12 cellular contexts compared by ENCODE assay signal in genomic region chr11:114081641-114082414, GRCh38. TPM values are rescaled to one million over a fixed set of nuclear protein-coding genes. Genes with fewer than 3 reads are reported as not detected.
DNase-seq lines count a peak whose midpoint lies in the region; ATAC-seq and TF ChIP-seq lines count a peak whose summit lies in the region.
"Had no signal": no experiment of that assay in that cellular context is flagged by ENCODE, and none has a peak within 500 bp of the region (broad histone marks: within the 10 kb centered on the region; RNA-seq: fewer than 3 reads in every experiment).

No MANE protein-coding gene starts in this region.

- ATAC-seq in activated CD4-positive, alpha-beta T cell treated with anti-CD3 and anti-CD28 coated beads for 36 hours: no peak
- ATAC-seq in GM21717 (IDR thresholded peaks at IDR 0.05; ENCODE audit: unreplicated experiment): no peak
- ATAC-seq in GM18498 (IDR thresholded peaks at IDR 0.05; ENCODE audit: unreplicated experiment): no peak

- peaks cover 32 to 98% (median 70%) of the 10 kb centered on the region in 4 donors for H3K36me3 ChIP-seq in esophagus muscularis mucosa
- H3K36me3 ChIP-seq in transverse colon: peaks cover 0 to 4% (median 0%) of the 10 kb centered on the region in 4 donors
- H3K36me3 ChIP-seq: colonic mucosa had no signal

- H3K4me3 ChIP-seq in esophagus muscularis mucosa (peak overlapping the region in 2 of 4 donors; percentile 27 to 41), transverse colon (no peak overlapping the region)
- H3K4me3 ChIP-seq: colonic mucosa had no signal

- CTCF ChIA-PET in activated CD4-positive, alpha-beta T cell treated with anti-CD3 and anti-CD28 coated beads, Interleukin-2, amount 10 ng/mL, durations not matched to agents 7 days and 5 days (lab: Charles Lee): interaction anchor here (1.1 to 2.6 kb wide), 2 partner anchors 21 to 181 kb away, joined by 5 to 7 read pairs; no protein-coding TSS in a partner anchor
- CTCF ChIA-PET in activated CD4-positive, alpha-beta T cell treated with anti-CD3 and anti-CD28 coated beads for 36 hours (lab: Charles Lee): interaction anchor here (0.5 to 1.9 kb wide), 3 partner anchors 26 to 179 kb away, joined by 3 to 5 read pairs (median 3); no protein-coding TSS in a partner anchor

- peaks cover 46% of the 10 kb centered on the region for H3K4me1 Mint-ChIP-seq in activated CD4-positive, alpha-beta T cell treated with anti-CD3 and anti-CD28 coated beads, Interleukin-2, amount 10 ng/mL, durations not matched to agents 7 days and 5 days
- peaks cover 39% of the 10 kb centered on the region for H3K4me1 Mint-ChIP-seq in activated CD4-positive, alpha-beta T cell treated with anti-CD3 and anti-CD28 coated beads for 36 hours

- TF ChIP-seq EP300 in esophagus muscularis mucosa (IDR thresholded peaks at IDR 0.05) (no peak), transverse colon (IDR thresholded peaks at IDR 0.05; ENCODE audit: low read depth) (no peak)

- no peak for DNase-seq in activated CD4-positive, alpha-beta T cell treated with anti-CD3 and anti-CD28 coated beads, Interleukin-2, amount 10 ng/mL, durations not matched to agents 7 days and 5 days
- DNase-seq in activated CD4-positive, alpha-beta T cell treated with anti-CD3 and anti-CD28 coated beads for 36 hours: no peak
- DNase-seq in esophagus muscularis mucosa (ENCODE audit: extremely low spot score) (no peak), myocyte (ENCODE audit: low read depth) (peak; percentile 47), transverse colon (no peak), EL (no peak)
- DNase-seq: 8988T; activated CD8-positive, alpha-beta memory T cell treated with anti-CD3 and anti-CD28 coated beads, Interleukin-2, amount 50 U/mL, for 4 hours; GOT3 had no signal

- H3K9me3 ChIP-seq in esophagus muscularis mucosa (no peaks in the 10 kb centered on the region), transverse colon (no peaks in the 10 kb centered on the region)
- H3K9me3 ChIP-seq: colonic mucosa had no signal

- in situ Hi-C loops in transverse colon (cut with MboI; ENCODE audit: low pct_ligation_motif_present in 1 of 4, low pct_unique_long_range_greater_than_20kb in 1 of 4, low sequenced_read_pairs in 3 of 4): no loop called here

- 55% methylated on average over 9 of the region's 9 CpGs for WGBS in esophagus muscularis mucosa
- WGBS in transverse colon (ENCODE audit: low coverage in 1 of 2), 2 donors: 70 to 83% methylated on average over 5 to 9 of the region's 9 CpGs

- peaks cover 2% of the 10 kb centered on the region for H3K36me3 Mint-ChIP-seq in activated CD4-positive, alpha-beta T cell treated with anti-CD3 and anti-CD28 coated beads, Interleukin-2, amount 10 ng/mL, durations not matched to agents 7 days and 5 days (ENCODE audit: low read depth)
- H3K36me3 Mint-ChIP-seq in activated CD4-positive, alpha-beta T cell treated with anti-CD3 and anti-CD28 coated beads for 36 hours (ENCODE audit: low read depth): no peaks in the 10 kb centered on the region

- no peaks in the 10 kb centered on the region for H3K9me3 Mint-ChIP-seq in activated CD4-positive, alpha-beta T cell treated with anti-CD3 and anti-CD28 coated beads, Interleukin-2, amount 10 ng/mL, durations not matched to agents 7 days and 5 days
- H3K9me3 Mint-ChIP-seq in activated CD4-positive, alpha-beta T cell treated with anti-CD3 and anti-CD28 coated beads for 36 hours (ENCODE audit: low read depth): no peaks in the 10 kb centered on the region

- TF ChIP-seq POLR2A in esophagus muscularis mucosa (IDR thresholded peaks at IDR 0.05; ENCODE audit: low read depth) (no peak), transverse colon (IDR thresholded peaks at IDR 0.05) (no peak)

- H3K4me3 Mint-ChIP-seq in activated CD4-positive, alpha-beta T cell treated with anti-CD3 and anti-CD28 coated beads, Interleukin-2, amount 10 ng/mL, durations not matched to agents 7 days and 5 days: no peak overlapping the region
- H3K4me3 Mint-ChIP-seq in activated CD4-positive, alpha-beta T cell treated with anti-CD3 and anti-CD28 coated beads for 36 hours: no peak overlapping the region

- peak overlapping the region; percentile 32 for H3K27ac Mint-ChIP-seq in activated CD4-positive, alpha-beta T cell treated with anti-CD3 and anti-CD28 coated beads, Interleukin-2, amount 10 ng/mL, durations not matched to agents 7 days and 5 days
- H3K27ac Mint-ChIP-seq in activated CD4-positive, alpha-beta T cell treated with anti-CD3 and anti-CD28 coated beads for 36 hours: no peak overlapping the region

- POLR2A ChIA-PET in activated CD4-positive, alpha-beta T cell treated with anti-CD3 and anti-CD28 coated beads, Interleukin-2, amount 10 ng/mL, durations not matched to agents 7 days and 5 days (lab: Charles Lee): interaction anchor here (0.7 kb wide), 1 partner anchor 160 kb away, joined by 7 read pairs; no protein-coding TSS in a partner anchor
- POLR2A ChIA-PET in activated CD4-positive, alpha-beta T cell treated with anti-CD3 and anti-CD28 coated beads for 36 hours (lab: Charles Lee): interaction anchor here (0.6 kb wide), 1 partner anchor 179 kb away, joined by 7 read pairs; no protein-coding TSS in a partner anchor

- TF ChIP-seq CTCF in esophagus muscularis mucosa (IDR thresholded peaks at IDR 0.05) (no peak), transverse colon (IDR thresholded peaks at IDR 0.05) (no peak)

- H3K4me1 ChIP-seq in esophagus muscularis mucosa (peaks cover 100% of the 10 kb centered on the region in 4 donors), transverse colon (peaks cover 69 to 100% (median 85%) of the 10 kb centered on the region in 4 donors)

- peak overlapping the region; percentile 13 to 70 (median 64) for H3K27ac ChIP-seq in esophagus muscularis mucosa (replicated peaks in 1 of 4)
- peak overlapping the region; percentile 66 to 76 (median 68) for H3K27ac ChIP-seq in transverse colon
- H3K27ac ChIP-seq: colonic mucosa had no signal

- H3K27me3 ChIP-seq in esophagus muscularis mucosa (no peaks in the 10 kb centered on the region), transverse colon (no peaks in the 10 kb centered on the region)
- H3K27me3 ChIP-seq: colonic mucosa had no signal

- peaks cover 46% of the 10 kb centered on the region for H3K27me3 Mint-ChIP-seq in activated CD4-positive, alpha-beta T cell treated with anti-CD3 and anti-CD28 coated beads, Interleukin-2, amount 10 ng/mL, durations not matched to agents 7 days and 5 days
- H3K27me3 Mint-ChIP-seq in activated CD4-positive, alpha-beta T cell treated with anti-CD3 and anti-CD28 coated beads for 36 hours: peaks cover 2% of the 10 kb centered on the region

- intact Hi-C loops in activated CD4-positive, alpha-beta T cell treated with anti-CD3 and anti-CD28 coated beads for 36 hours (cut with DNase I, micrococcal nuclease): no loop called here
- intact Hi-C loops in esophagus muscularis mucosa (cut with DNase I) (no loop called here), transverse colon (cut with DNase I; ENCODE audit: low total_unique reads) (no loop called here)

RNA-seq across cellular contexts. Expression of gene ZBTB16, which starts 22.3 kb away (rescaled TPM):
- 1 to 10 TPM; 7.4 to 7.6 TPM for total RNA-seq in activated CD4-positive, alpha-beta T cell treated with anti-CD3 and anti-CD28 coated beads, Interleukin-2, amount 10 ng/mL, durations not matched to agents 7 days and 5 days
- 1 to 10 TPM; 3.0 to 4.6 TPM for total RNA-seq in activated CD4-positive, alpha-beta T cell treated with anti-CD3 and anti-CD28 coated beads for 36 hours
- 100 to 1,000 TPM; 175 to 319 (median 222) TPM for total RNA-seq in esophagus muscularis mucosa
- 0.53 and 0.78 TPM in 2 replicates for total RNA-seq in myocyte
- not detected for polyA plus RNA-seq in myocyte (2012)
- total RNA-seq in transverse colon: 100 to 1,000 TPM; 108 to 271 (median 155) TPM

Comparison
In these comparisons a context has a peak if more than half of its experiments do, and no peak if none do; other contexts are left out.
1. RNA of gene ZBTB16, which starts 22.3 kb away (total RNA-seq): 175 to 319 TPM in esophagus muscularis mucosa and 108 to 271 TPM in transverse colon; 7.4 to 7.6 TPM in activated CD4-positive, alpha-beta T cell treated with anti-CD3 and anti-CD28 coated beads, Interleukin-2, amount 10 ng/mL, durations not matched to agents 7 days and 5 days, 3.0 to 4.6 TPM in activated CD4-positive, alpha-beta T cell treated with anti-CD3 and anti-CD28 coated beads for 36 hours and 0.53 to 0.78 TPM in myocyte; every median in the first group is over 10 times any median in the second.